Comparison of ENCODE assay signal across 8 cellular contexts in genomic region chr12:2624543-2625266, GRCh38.
DNase-seq lines count a peak whose midpoint lies in the region; ATAC-seq and TF ChIP-seq lines count a peak whose summit lies in the region.
"Had no signal": no experiment of that assay in that cellular context is flagged by ENCODE, and none has a peak within 500 bp of the region (broad histone marks: within the 10 kb centered on the region; RNA-seq: fewer than 3 reads in every experiment).

No MANE protein-coding gene starts in this region.

- H3K79me2 ChIP-seq in DOHH2 (ENCODE audit: control insufficient read depth, low read length): no peaks in the 10 kb centered on the region

- TF ChIP-seq CTCF in DOHH2 (IDR thresholded peaks at IDR 0.05; ENCODE audit: low read depth, low read length, poor library complexity, severe bottlenecking) (peak; percentile 63), WI38 (IDR thresholded peaks at IDR 0.05; ENCODE audit: low read depth, low read length) (peak; percentile 34; the same call in 1 of the 2 replicates), upper lobe of right lung (IDR thresholded peaks at IDR 0.05) (no peak), gastrocnemius medialis (IDR thresholded peaks at IDR 0.05 in 4 of 5, conservative IDR thresholded peaks at IDR 0.05 in 1 of 5) (no peak)

- no peak for ATAC-seq in upper lobe of right lung
- no peak for ATAC-seq in GM21528 (IDR thresholded peaks at IDR 0.05; ENCODE audit: low FRiP score, unreplicated experiment)
- no peak for ATAC-seq in gastrocnemius medialis

- peak overlapping the region; percentile 21; the same call in 1 of the 2 replicates for H3K4me2 ChIP-seq in DOHH2 (ENCODE audit: low read length)

- intact Hi-C loops in upper lobe of right lung (cut with DNase I) (no loop called here), gastrocnemius medialis (cut with DNase I; ENCODE audit: low total_unique reads) (no loop called here)

- in situ Hi-C loops in gastrocnemius medialis (cut with MboI; ENCODE audit: low sequenced_read_pairs in 4 of 4): no loop called here

- peaks cover 13% of the 10 kb centered on the region; the same call in 1 of the 2 replicates for H3K27me3 ChIP-seq in DOHH2 (ENCODE audit: control insufficient read depth, low read length)
- no peaks in the 10 kb centered on the region for H3K27me3 ChIP-seq in upper lobe of right lung
- peaks cover 0 to 8% (median 2%) of the 10 kb centered on the region in 3 donors for H3K27me3 ChIP-seq in gastrocnemius medialis

- no peak for TF ChIP-seq POLR2A in gastrocnemius medialis (IDR thresholded peaks at IDR 0.05)

- H3K4me1 ChIP-seq in DOHH2 (ENCODE audit: control insufficient read depth, low read length): peaks cover 36% of the 10 kb centered on the region
- no peaks in the 10 kb centered on the region for H3K4me1 ChIP-seq in upper lobe of right lung
- H3K4me1 ChIP-seq in gastrocnemius medialis: no peaks in the 10 kb centered on the region

- no peaks in the 10 kb centered on the region for H4K20me1 ChIP-seq in DOHH2 (ENCODE audit: control insufficient read depth, insufficient read depth, low read depth, low read length)

- H3K9me2 ChIP-seq in DOHH2 (replicated peaks; ENCODE audit: control insufficient read depth, low read length): no peaks in the 10 kb centered on the region

- no peaks in the 10 kb centered on the region for H3F3A ChIP-seq in DOHH2 (ENCODE audit: control insufficient read depth, insufficient read depth)

- H3K27ac ChIP-seq in DOHH2 (ENCODE audit: low read depth, low read length): no peak overlapping the region
- no peak overlapping the region for H3K27ac ChIP-seq in upper lobe of right lung
- no peak overlapping the region for H3K27ac ChIP-seq in gastrocnemius medialis

- no peaks in the 10 kb centered on the region for H3K36me3 ChIP-seq in DOHH2 (ENCODE audit: control insufficient read depth, low read length)
- H3K36me3 ChIP-seq in upper lobe of right lung: no peaks in the 10 kb centered on the region
- H3K36me3 ChIP-seq in gastrocnemius medialis: no peaks in the 10 kb centered on the region

- no peak overlapping the region for H3K4me3 ChIP-seq in DOHH2 (ENCODE audit: low read length)
- no peak overlapping the region for H3K4me3 ChIP-seq in WI38 (ENCODE audit: low read depth, low read length)
- H3K4me3 ChIP-seq in upper lobe of right lung: no peak overlapping the region
- H3K4me3 ChIP-seq in gastrocnemius medialis: no peak overlapping the region

- H3K9me3 ChIP-seq in DOHH2 (ENCODE audit: control insufficient read depth, insufficient read depth, low read length) (no peaks in the 10 kb centered on the region), upper lobe of right lung (no peaks in the 10 kb centered on the region), gastrocnemius medialis (no peaks in the 10 kb centered on the region)

- DNase-seq in HT-29 (ENCODE audit: low spot score) (peak; percentile 18), iris pigment epithelial cell (ENCODE audit: low read depth) (peak; percentile 55), upper lobe of right lung (no peak), gastrocnemius medialis (no peak)
- DNase-seq: left cardiac atrium had no signal

Comparison
In these comparisons a context has a peak if more than half of its experiments do, and no peak if none do; other contexts are left out.
1. CTCF ChIP-seq: peak in DOHH2 (single experiment) and WI38 (single experiment); none in upper lobe of right lung (single experiment) and gastrocnemius medialis (0 of 5).
2. DNase-seq: peak in HT-29 (single experiment) and iris pigment epithelial cell (single experiment); none in upper lobe of right lung (single experiment) and gastrocnemius medialis (0 of 2).